8 cellular contexts compared by ENCODE assay signal in genomic region chr15:84748274-84749110, GRCh38. TPM values are rescaled to one million over a fixed set of nuclear protein-coding genes. Genes with fewer than 3 reads are reported as not detected.
DNase-seq lines count a peak whose midpoint lies in the region; TF ChIP-seq lines count a peak whose summit lies in the region.

Gene ZNF592, plus strand, starts transcription at chr15:84748592. Its CDS starts 34,084 bp downstream, at chr15:84782676.

- H3K9me3 ChIP-seq in breast epithelium: no peaks in the 10 kb centered on the region

- H3K4me1 ChIP-seq in breast epithelium: peaks cover 3 to 6% of the 10 kb centered on the region in 2 donors

- DNase-seq in GM13976 (ENCODE audit: low spot score) (peak; percentile 82), HFF-Myc (ENCODE audit: extremely low read depth, low read depth) (no peak), NB4 (ENCODE audit: low read depth) (peak; percentile 89), breast epithelium (ENCODE audit: low spot score in 2 of 2) (peak; percentile 77 to 85), iPS-NIHi7 (ENCODE audit: extremely low spot score) (peak; percentile 78), smooth muscle cell of the brain vasculature (ENCODE audit: low read depth, low spot score) (peak; percentile 24), DMS153 (lab: John Stamatoyannopoulos, UW) (no peak)

- no peaks in the 10 kb centered on the region for H3K36me3 ChIP-seq in breast epithelium

- TF ChIP-seq CTCF in GM13976 (IDR thresholded peaks at IDR 0.05; ENCODE audit: borderline replicate concordance, control extremely low read depth, extremely low read depth, insufficient read depth, missing control alignments) (no peak), HFF-Myc (IDR thresholded peaks at IDR 0.05; ENCODE audit: low read depth, low read length, missing control alignments) (no peak), NB4 (IDR thresholded peaks at IDR 0.05; ENCODE audit: low read depth, low read length) (no peak), VCaP (conservative IDR thresholded peaks at IDR 0.05) (peak; percentile 71), breast epithelium (IDR thresholded peaks at IDR 0.05) (peak in 1 of 3 donors; percentile 87)

- TF ChIP-seq POLR2A in NB4 (IDR thresholded peaks at IDR 0.05; ENCODE audit: extremely low read depth, insufficient read length) (peak; percentile 37), breast epithelium (IDR thresholded peaks at IDR 0.05) (no peak)

- intact Hi-C loops in breast epithelium (cut with DNase I; ENCODE audit: low total_unique reads): no loop called here

- H3K4me3 ChIP-seq in HFF-Myc (replicated peaks; ENCODE audit: low read depth, low read length) (peak within 1 kb of the TSS; percentile 98), NB4 (ENCODE audit: low read depth, low read length) (peak within 1 kb of the TSS; percentile 99), breast epithelium (peak within 1 kb of the TSS; percentile 62 to 98 (median 84))

- in situ Hi-C loops in GM13976 (cut with MboI; ENCODE audit: low sequenced_read_pairs, unreplicated experiment): no loop called here

- H3K27me3 ChIP-seq in breast epithelium: no peaks in the 10 kb centered on the region

- H3K27ac ChIP-seq in VCaP: peak within 1 kb of the TSS; percentile 98
- H3K27ac ChIP-seq in breast epithelium: peak within 1 kb of the TSS; percentile 99

RNA-seq across cellular contexts. Expression of gene ZNF592, which starts in this region (rescaled TPM):
- total RNA-seq in breast epithelium: 10 to 100 TPM; 14.1 to 18.4 (median 18.2) TPM

Comparison
In these comparisons a context has a peak if more than half of its experiments do, and no peak if none do; other contexts are left out.
1. DNase-seq: peak in GM13976 (single experiment), NB4 (single experiment), breast epithelium (2 of 2), iPS-NIHi7 (single experiment) and smooth muscle cell of the brain vasculature (single experiment); none in HFF-Myc (single experiment) and DMS153 (single experiment).
2. Peak in every context shown above with its lines, with median percentiles within 50 percentile points of each other: H3K4me3 ChIP-seq.